Comparison of ENCODE assay signal across 11 cellular contexts in genomic region chr3:23726811-23727548, GRCh38.
DNase-seq lines count a peak whose midpoint lies in the region; ATAC-seq and TF ChIP-seq lines count a peak whose summit lies in the region.
"Had no signal": no experiment of that assay in that cellular context is flagged by ENCODE, and none has a peak within 500 bp of the region (broad histone marks: within the 10 kb centered on the region; RNA-seq: fewer than 3 reads in every experiment).

No MANE protein-coding gene starts in this region.

- no peak for DNase-seq in effector memory CD8-positive, alpha-beta T cell
- DNase-seq in DMS 273 treated with DMSO at 0.1 percent for 48 hours (lab: John Stamatoyannopoulos, UW) (no peak), lower leg skin (ENCODE audit: low spot score in 2 of 2) (no peak), endodermal cell (no peak), foreskin keratinocyte (no peak)
- DNase-seq: activated CD8-positive, alpha-beta memory T cell treated with anti-CD3 and anti-CD28 coated beads for 24 hours; PC-3; psoas muscle had no signal

- no peak overlapping the region for H3K9ac ChIP-seq in endodermal cell (ENCODE audit: extremely low read depth, low read length, poor library complexity, severe bottlenecking)

- H3K27ac Mint-ChIP-seq in effector memory CD8-positive, alpha-beta T cell = peak overlapping the region; percentile 33 to 38
- H3K27ac Mint-ChIP-seq in endodermal cell = no peak overlapping the region

- no peaks in the 10 kb centered on the region for H3K27me3 Mint-ChIP-seq in effector memory CD8-positive, alpha-beta T cell
- no peaks in the 10 kb centered on the region for H3K27me3 Mint-ChIP-seq in endodermal cell (ENCODE audit: insufficient read depth)

- H3K4me3 ChIP-seq in lower leg skin (ENCODE audit: low read depth, poor library complexity, severe bottlenecking) (no peak overlapping the region), endodermal cell (ENCODE audit: low read length) (no peak overlapping the region)
- H3K4me3 ChIP-seq: psoas muscle had no signal

- H3K4me1 Mint-ChIP-seq in effector memory CD8-positive, alpha-beta T cell (ENCODE audit: low read depth in 2 of 2) = peaks cover 7 to 8% of the 10 kb centered on the region in 2 donors
- peaks cover 16% of the 10 kb centered on the region for H3K4me1 Mint-ChIP-seq in endodermal cell

- no peaks in the 10 kb centered on the region for H3K27me3 ChIP-seq in endodermal cell (ENCODE audit: control insufficient read depth, insufficient read depth, low read length, poor library complexity, severe bottlenecking)
- H3K27me3 ChIP-seq in foreskin keratinocyte = no peaks in the 10 kb centered on the region

- ATAC-seq in GM18867 (IDR thresholded peaks at IDR 0.05; ENCODE audit: unreplicated experiment) (peak; percentile 80), GM21423 (IDR thresholded peaks at IDR 0.05; ENCODE audit: unreplicated experiment) (peak; percentile 72), HG03159 (IDR thresholded peaks at IDR 0.05; ENCODE audit: unreplicated experiment) (peak; percentile 77), foreskin keratinocyte (no peak)
- ATAC-seq in effector memory CD8-positive, alpha-beta T cell (replicated peaks) = peak; percentile 39
- ATAC-seq: PC-3, psoas muscle had no signal

- no peaks in the 10 kb centered on the region for H3K9me3 Mint-ChIP-seq in effector memory CD8-positive, alpha-beta T cell
- H3K9me3 Mint-ChIP-seq in endodermal cell = no peaks in the 10 kb centered on the region

- no peak overlapping the region for H3K27ac ChIP-seq in endodermal cell (ENCODE audit: low read depth, low read length)
- H3K27ac ChIP-seq in foreskin keratinocyte = no peak overlapping the region
- H3K27ac ChIP-seq: psoas muscle had no signal

- no peak overlapping the region for H3K4me3 Mint-ChIP-seq in effector memory CD8-positive, alpha-beta T cell
- no peak overlapping the region for H3K4me3 Mint-ChIP-seq in endodermal cell

- H3K36me3 Mint-ChIP-seq in effector memory CD8-positive, alpha-beta T cell (ENCODE audit: insufficient read depth) = peaks cover 2% of the 10 kb centered on the region
- no peaks in the 10 kb centered on the region for H3K36me3 Mint-ChIP-seq in endodermal cell (ENCODE audit: low read depth)

- TF ChIP-seq POLR2A in lower leg skin (IDR thresholded peaks at IDR 0.05) = no peak

- TF ChIP-seq CTCF in lower leg skin (IDR thresholded peaks at IDR 0.05) = no peak
- no peak for TF ChIP-seq CTCF in endodermal cell (conservative IDR thresholded peaks at IDR 0.05)
- TF ChIP-seq CTCF in foreskin keratinocyte (conservative IDR thresholded peaks at IDR 0.05) = no peak

- intact Hi-C loops in lower leg skin (cut with DNase I; ENCODE audit: low total_unique reads) = no loop called here

- no peaks in the 10 kb centered on the region for H3K9me3 ChIP-seq in endodermal cell (ENCODE audit: control insufficient read depth, low read length)
- H3K9me3 ChIP-seq: psoas muscle had no signal

- no peaks in the 10 kb centered on the region for H3K36me3 ChIP-seq in endodermal cell (ENCODE audit: control insufficient read depth, insufficient read depth, low read length)

- H3K4me1 ChIP-seq in endodermal cell (ENCODE audit: control insufficient read depth, insufficient read depth, low read length) = peaks cover 8% of the 10 kb centered on the region
- peaks cover 4% of the 10 kb centered on the region for H3K4me1 ChIP-seq in foreskin keratinocyte
- H3K4me1 ChIP-seq: psoas muscle had no signal

- WGBS in lower leg skin, 2 donors = 85 to 92% methylated on average over 5 of the region's 5 CpGs
- whole genome bisulfite sequencing in endodermal cell (ENCODE audit: insufficient coverage in 1 of 2, insufficient read length in 1 of 2), 2 experiments = 75 to 91% methylated on average over 2 to 4 of the region's 5 CpGs
